9 cellular contexts compared by ENCODE assay signal in genomic region chr14:31950760-31951637, GRCh38.
DNase-seq lines count a peak whose midpoint lies in the region; ATAC-seq and TF ChIP-seq lines count a peak whose summit lies in the region.
"Had no signal": no experiment of that assay in that cellular context is flagged by ENCODE, and none has a peak within 500 bp of the region (broad histone marks: within the 10 kb centered on the region; RNA-seq: fewer than 3 reads in every experiment).

No MANE protein-coding gene starts in this region.

- DNase-seq in EL (peak; percentile 34), NCI-H460 (ENCODE audit: extremely low read depth, low read depth) (peak; percentile 70), epithelial cell of esophagus (ENCODE audit: low read depth) (peak; percentile 85)
- DNase-seq: activated naive CD8-positive, alpha-beta T cell treated with anti-CD3 and anti-CD28 coated beads, Interleukin-2, amount 10 ng/mL, durations not matched to agents 7 days and 5 days had no signal

- H3K4me3 ChIP-seq in epithelial cell of esophagus (ENCODE audit: low read length): no peak overlapping the region

- peak overlapping the region; percentile 2 to 54 (median 39) for H3K4me3 Mint-ChIP-seq in nephron
- H3K4me3 Mint-ChIP-seq: activated naive CD8-positive, alpha-beta T cell treated with anti-CD3 and anti-CD28 coated beads, Interleukin-2, amount 10 ng/mL, durations not matched to agents 7 days and 5 days had no signal

- no peaks in the 10 kb centered on the region for H3K9me3 Mint-ChIP-seq in nephron
- H3K9me3 Mint-ChIP-seq: activated naive CD8-positive, alpha-beta T cell treated with anti-CD3 and anti-CD28 coated beads, Interleukin-2, amount 10 ng/mL, durations not matched to agents 7 days and 5 days had no signal

- peak overlapping the region; percentile 90 to 93 (median 93) for H3K27ac Mint-ChIP-seq in nephron
- H3K27ac Mint-ChIP-seq: activated naive CD8-positive, alpha-beta T cell treated with anti-CD3 and anti-CD28 coated beads, Interleukin-2, amount 10 ng/mL, durations not matched to agents 7 days and 5 days had no signal

- ATAC-seq in GM21723 (IDR thresholded peaks at IDR 0.05; ENCODE audit: unreplicated experiment): no peak
- ATAC-seq in HG03139 (IDR thresholded peaks at IDR 0.05; ENCODE audit: unreplicated experiment): no peak
- no peak for ATAC-seq in HG02623 (IDR thresholded peaks at IDR 0.05; ENCODE audit: unreplicated experiment)
- no peak for ATAC-seq in HG03354 (IDR thresholded peaks at IDR 0.05; ENCODE audit: poor library complexity, severe bottlenecking, unreplicated experiment)

- H3K36me3 Mint-ChIP-seq in nephron (ENCODE audit: low read depth): no peaks in the 10 kb centered on the region
- H3K36me3 Mint-ChIP-seq: activated naive CD8-positive, alpha-beta T cell treated with anti-CD3 and anti-CD28 coated beads, Interleukin-2, amount 10 ng/mL, durations not matched to agents 7 days and 5 days had no signal

- H3K27me3 Mint-ChIP-seq in nephron (ENCODE audit: low read depth): peaks cover 6% of the 10 kb centered on the region
- H3K27me3 Mint-ChIP-seq: activated naive CD8-positive, alpha-beta T cell treated with anti-CD3 and anti-CD28 coated beads, Interleukin-2, amount 10 ng/mL, durations not matched to agents 7 days and 5 days had no signal

- peak; percentile 16 for TF ChIP-seq CTCF in epithelial cell of esophagus (IDR thresholded peaks at IDR 0.05; ENCODE audit: insufficient read depth, low read depth, low read length, missing control alignments)
- TF ChIP-seq CTCF in nephron (IDR thresholded peaks at IDR 0.05; ENCODE audit: unreplicated experiment in 3 of 3): peak in 1 of 3 experiments; percentile 6

- peaks cover 40% of the 10 kb centered on the region for H3K4me1 Mint-ChIP-seq in nephron
- H3K4me1 Mint-ChIP-seq: activated naive CD8-positive, alpha-beta T cell treated with anti-CD3 and anti-CD28 coated beads, Interleukin-2, amount 10 ng/mL, durations not matched to agents 7 days and 5 days had no signal

Comparison
In these comparisons a context has a peak if more than half of its experiments do, and no peak if none do; other contexts are left out.
1. DNase-seq: peak in every context shown above with its lines; median percentile 85 in epithelial cell of esophagus; 70 in NCI-H460; 34 in EL.